Comparison of ENCODE assay signal across 23 cellular contexts in the genomic region with DNA sequence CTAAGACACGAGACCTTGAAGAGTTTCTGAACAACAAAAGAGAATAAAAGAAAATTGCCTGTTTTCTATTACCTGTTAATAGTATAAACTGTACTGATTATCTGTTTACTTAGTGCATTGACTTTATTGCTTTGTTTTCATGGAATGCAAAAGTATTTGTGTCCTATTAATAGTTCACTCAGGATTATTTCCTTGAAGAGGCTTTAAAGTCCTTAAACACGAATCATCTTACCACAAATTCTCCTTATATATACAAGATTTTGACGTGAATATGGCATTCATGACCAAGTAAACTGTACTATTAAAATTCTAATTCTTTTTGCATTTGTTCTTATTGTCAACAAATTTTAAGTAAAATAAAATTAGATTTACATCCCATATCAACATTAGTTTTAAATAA.
A peak's percentile ranks its signal among the peaks of the same experiment; 100 is the strongest.
DNase-seq lines count a peak whose midpoint lies in the region; ATAC-seq, FAIRE-seq and TF ChIP-seq lines count a peak whose summit lies in the region.
"Had no signal": no experiment of that assay in that cellular context is flagged by ENCODE, and none has a peak within 500 bp of the region (broad histone marks: within the 10 kb centered on the region; RNA-seq: fewer than 3 reads in every experiment).

No MANE protein-coding gene starts in this region.

- no peak for TF ChIP-seq EP300 in SK-N-SH (IDR thresholded peaks at IDR 0.05; ENCODE audit: borderline replicate concordance in 1 of 2, low read depth in 1 of 2, low read length in 1 of 2)

- H3K9me3 ChIP-seq in SK-N-SH (no peaks in the 10 kb centered on the region), astrocyte (ENCODE audit: insufficient read depth, low read depth, low read length) (no peaks in the 10 kb centered on the region), kidney (ENCODE audit: control insufficient read depth in 1 of 2, low read length in 2 of 2) (no peaks in the 10 kb centered on the region), smooth muscle cell (replicated peaks; ENCODE audit: low read depth) (no peaks in the 10 kb centered on the region)

- H3K36me3 Mint-ChIP-seq in astrocyte (ENCODE audit: low read depth, unreplicated experiment), result no peaks in the 10 kb centered on the region
- H3K36me3 Mint-ChIP-seq: CD14-positive monocyte had no signal

- H3K4me3 Mint-ChIP-seq in astrocyte (ENCODE audit: unreplicated experiment), result no peak overlapping the region
- H3K4me3 Mint-ChIP-seq: CD14-positive monocyte had no signal

- H3K4me3 ChIP-seq in SK-N-SH (ENCODE audit: low read depth in 2 of 2, low read length in 1 of 2) (no peak overlapping the region), astrocyte (ENCODE audit: insufficient read depth, low read depth, low read length) (no peak overlapping the region), kidney (ENCODE audit: low read length in 2 of 2) (no peak overlapping the region), smooth muscle cell (no peak overlapping the region)

- intact Hi-C loops in kidney (cut with DNase I), result no loop called here

- no peak; the same call in 2 of the 3 replicates for ATAC-seq in SK-N-SH treated with all-trans-retinoic acid at 6 μM for 48 hours
- ATAC-seq: HepG2 had no signal

- H3K9me2 ChIP-seq in SK-N-SH, result no peaks in the 10 kb centered on the region

- TF ChIP-seq CTCF in SK-N-SH (IDR thresholded peaks at IDR 0.05) (no peak), astrocyte (IDR thresholded peaks at IDR 0.05; ENCODE audit: insufficient read depth, low read depth, low read length) (no peak), kidney (IDR thresholded peaks at IDR 0.05; ENCODE audit: borderline replicate concordance, extremely low read depth, insufficient read depth) (no peak), smooth muscle cell (IDR thresholded peaks at IDR 0.05; ENCODE audit: borderline replicate concordance, insufficient read depth, poor library complexity, severe bottlenecking) (no peak)

- DNase-seq in SK-N-SH (no peak), astrocyte (ENCODE audit: low read depth) (no peak), kidney (no peak), smooth muscle cell (lab: John Stamatoyannopoulos, UW; ENCODE audit: unreplicated experiment) (no peak), NCI-H446 (lab: John Stamatoyannopoulos, UW) (no peak), DMS53 treated with DMSO at 0.1 percent for 48 hours (lab: John Stamatoyannopoulos, UW; ENCODE audit: unreplicated experiment) (no peak)
- no peak for DNase-seq in stimulated activated CD4-positive, alpha-beta T cell treated with anti-CD3 and anti-CD28 coated beads, Interleukin-1b, Interleukin-23, amount 100 ng/mL, for 48 hours
- DNase-seq: AML-193, DND-41, KG1, NCI-H1105 treated with DMSO at 0.1 percent for 48 hours, NCI-H1694 treated with DMSO at 0.1 percent for 48 hours, NCI-H510A treated with DMSO at 0.1 percent for 48 hours, NCI-H774, RPMI8226, SHP77 treated with DMSO at 0.1 percent for 48 hours had no signal

- peak overlapping the region; percentile 58 for H3K27ac Mint-ChIP-seq in astrocyte (ENCODE audit: unreplicated experiment)
- H3K27ac Mint-ChIP-seq: CD14-positive monocyte had no signal

- no peak for TF ChIP-seq RAD21 in SK-N-SH (IDR thresholded peaks at IDR 0.05; ENCODE audit: low read length)

- H3K9me3 Mint-ChIP-seq in astrocyte (ENCODE audit: unreplicated experiment), result peaks cover 3% of the 10 kb centered on the region

- H3K79me2 ChIP-seq in SK-N-SH (ENCODE audit: insufficient read depth), result no peaks in the 10 kb centered on the region
- no peaks in the 10 kb centered on the region for H3K79me2 ChIP-seq in astrocyte (ENCODE audit: insufficient read depth, low read length)
- H3K79me2 ChIP-seq in smooth muscle cell (ENCODE audit: low read depth), result no peaks in the 10 kb centered on the region

- peaks cover 37% of the 10 kb centered on the region for H3K4me1 Mint-ChIP-seq in astrocyte (ENCODE audit: low read depth, unreplicated experiment)
- H3K4me1 Mint-ChIP-seq: CD14-positive monocyte had no signal

- H3K9ac ChIP-seq in SK-N-SH, result no peak overlapping the region
- H3K9ac ChIP-seq in astrocyte (ENCODE audit: low read length), result no peak overlapping the region
- H3K9ac ChIP-seq in kidney (ENCODE audit: low read length in 2 of 2), result no peak overlapping the region
- no peak overlapping the region for H3K9ac ChIP-seq in smooth muscle cell (ENCODE audit: low read depth)

- H2AFZ ChIP-seq in SK-N-SH (ENCODE audit: low read depth), result no peak overlapping the region
- H2AFZ ChIP-seq in astrocyte (ENCODE audit: low read depth, low read length), result no peak overlapping the region
- no peak overlapping the region for H2AFZ ChIP-seq in smooth muscle cell (ENCODE audit: low read depth)

- H3K27me3 Mint-ChIP-seq in astrocyte (ENCODE audit: low read depth, unreplicated experiment), result no peaks in the 10 kb centered on the region

- FAIRE-seq in astrocyte (lab: Jason Lieb, UNC) (peak; percentile 54), kidney (lab: Jason Lieb, UNC) (peak; percentile 71)
- FAIRE-seq: G401.6, GM18507, H1, HepG2 had no signal

- H3K27ac ChIP-seq in SK-N-SH (ENCODE audit: low read depth in 2 of 2, low read length in 1 of 2) (peak overlapping the region in 1 of 2 experiments; percentile 36; a peak in 2 of 4 replicates), astrocyte (ENCODE audit: low read depth, low read length) (no peak overlapping the region), kidney (ENCODE audit: low read depth in 2 of 2, low read length in 2 of 2) (no peak overlapping the region), smooth muscle cell (ENCODE audit: low read depth) (peak overlapping the region; percentile 39)
- H3K27ac ChIP-seq: 22Rv1 had no signal

- H3K4me1 ChIP-seq in SK-N-SH (ENCODE audit: control insufficient read depth in 1 of 2, insufficient read depth in 2 of 2, low read depth in 1 of 2, low read length in 1 of 2) (peaks cover 0 to 5% of the 10 kb centered on the region in 2 experiments; a peak in 2 of 4 replicates), astrocyte (ENCODE audit: insufficient read depth, low read length) (peaks cover 10% of the 10 kb centered on the region), kidney (ENCODE audit: control insufficient read depth in 1 of 2, insufficient read depth in 1 of 2, low read depth in 1 of 2, low read length in 2 of 2) (no peaks in the 10 kb centered on the region), smooth muscle cell (ENCODE audit: low read depth) (peaks cover 5% of the 10 kb centered on the region)

- POLR2A ChIA-PET in SK-N-SH (lab: Yijun Ruan, JAX), result no interaction called here

- CTCF ChIA-PET in SK-N-SH (lab: Yijun Ruan, JAX), result no interaction called here

- 38% methylated on average over 3 of the region's 3 CpGs for WGBS in SK-N-SH (ENCODE audit: low lambda C conversion rate)
- 22% methylated on average over 3 of the region's 3 CpGs for WGBS in smooth muscle cell (ENCODE audit: low lambda C conversion rate)

- H4K20me1 ChIP-seq in SK-N-SH (ENCODE audit: insufficient read depth) (no peaks in the 10 kb centered on the region), astrocyte (ENCODE audit: insufficient read depth, low read length) (no peaks in the 10 kb centered on the region), smooth muscle cell (ENCODE audit: low read depth) (no peaks in the 10 kb centered on the region)

- no peaks in the 10 kb centered on the region for H3K27me3 ChIP-seq in SK-N-SH (ENCODE audit: insufficient read depth)
- no peaks in the 10 kb centered on the region for H3K27me3 ChIP-seq in astrocyte (ENCODE audit: insufficient read depth, low read length)
- no peaks in the 10 kb centered on the region for H3K27me3 ChIP-seq in smooth muscle cell (ENCODE audit: low read depth)

- H3F3A ChIP-seq in SK-N-SH (replicated peaks; ENCODE audit: insufficient read depth), result no peaks in the 10 kb centered on the region
- peaks cover 7% of the 10 kb centered on the region for H3F3A ChIP-seq in smooth muscle cell (ENCODE audit: low read depth)

- H3K36me3 ChIP-seq in SK-N-SH (replicated peaks in 1 of 2; ENCODE audit: control insufficient read depth in 1 of 2, insufficient read depth in 2 of 2, low read length in 1 of 2) (no peaks in the 10 kb centered on the region), astrocyte (ENCODE audit: insufficient read depth, low read length) (no peaks in the 10 kb centered on the region), kidney (ENCODE audit: control insufficient read depth in 1 of 2, insufficient read depth in 2 of 2, low read length in 2 of 2) (no peaks in the 10 kb centered on the region), smooth muscle cell (ENCODE audit: low read depth) (no peaks in the 10 kb centered on the region)

- H3K4me2 ChIP-seq in SK-N-SH (no peak overlapping the region), astrocyte (ENCODE audit: low read length) (no peak overlapping the region), smooth muscle cell (peak overlapping the region; percentile 48)

TF ChIP-seq in SK-N-SH, 30 proteins besides CTCF, POLR2A, EP300 and RAD21:
- no peak for TF ChIP-seq NFIC (IDR thresholded peaks at IDR 0.05; ENCODE audit: borderline replicate concordance)
- TF ChIP-seq JUND (IDR thresholded peaks at IDR 0.05), result 0 out of 2 replicates have a peak, but pooled peaks have one; percentile 22
- peak; percentile 71; the same call in 1 of the 2 replicates for TF ChIP-seq MEF2A (IDR thresholded peaks at IDR 0.05; ENCODE audit: borderline replicate concordance, low read depth)

TF ChIP-seq in SK-N-SH treated with all-trans-retinoic acid at 6 μM for 48 hours, 23 proteins besides CTCF, POLR2A, EP300 and RAD21:
- TF ChIP-seq RARB (CRISPR knock-in tag; IDR thresholded peaks at IDR 0.05) (no peak), CSDC2 (CRISPR knock-in tag; IDR thresholded peaks at IDR 0.05) (no peak), ISL1 (CRISPR knock-in tag; IDR thresholded peaks at IDR 0.05) (no peak), OSR1 (CRISPR knock-in tag; IDR thresholded peaks at IDR 0.05) (no peak), ZFP3 (CRISPR knock-in tag; IDR thresholded peaks at IDR 0.05) (no peak), PPARA (CRISPR knock-in tag; IDR thresholded peaks at IDR 0.05; ENCODE audit: borderline replicate concordance) (no peak), TCF4 (CRISPR knock-in tag; IDR thresholded peaks at IDR 0.05; ENCODE audit: borderline replicate concordance) (no peak), ARNTL (CRISPR knock-in tag; IDR thresholded peaks at IDR 0.05; ENCODE audit: borderline replicate concordance, low read depth) (no peak), ZNF70 (CRISPR knock-in tag; IDR thresholded peaks at IDR 0.05) (no peak)
- TF ChIP-seq, protein P1, sequence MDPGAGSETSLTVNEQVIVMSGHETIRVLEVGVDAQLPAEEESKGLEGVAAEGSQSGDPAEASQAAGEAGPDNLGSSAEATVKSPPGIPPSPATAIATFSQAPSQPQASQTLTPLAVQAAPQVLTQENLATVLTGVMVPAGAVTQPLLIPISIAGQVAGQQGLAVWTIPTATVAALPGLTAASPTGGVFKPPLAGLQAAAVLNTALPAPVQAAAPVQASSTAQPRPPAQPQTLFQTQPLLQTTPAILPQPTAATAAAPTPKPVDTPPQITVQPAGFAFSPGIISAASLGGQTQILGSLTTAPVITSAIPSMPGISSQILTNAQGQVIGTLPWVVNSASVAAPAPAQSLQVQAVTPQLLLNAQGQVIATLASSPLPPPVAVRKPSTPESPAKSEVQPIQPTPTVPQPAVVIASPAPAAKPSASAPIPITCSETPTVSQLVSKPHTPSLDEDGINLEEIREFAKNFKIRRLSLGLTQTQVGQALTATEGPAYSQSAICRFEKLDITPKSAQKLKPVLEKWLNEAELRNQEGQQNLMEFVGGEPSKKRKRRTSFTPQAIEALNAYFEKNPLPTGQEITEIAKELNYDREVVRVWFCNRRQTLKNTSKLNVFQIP (CRISPR knock-in tag; IDR thresholded peaks at IDR 0.05; ENCODE audit: borderline replicate concordance, low read depth), result no peak
